In the genomic region with DNA sequence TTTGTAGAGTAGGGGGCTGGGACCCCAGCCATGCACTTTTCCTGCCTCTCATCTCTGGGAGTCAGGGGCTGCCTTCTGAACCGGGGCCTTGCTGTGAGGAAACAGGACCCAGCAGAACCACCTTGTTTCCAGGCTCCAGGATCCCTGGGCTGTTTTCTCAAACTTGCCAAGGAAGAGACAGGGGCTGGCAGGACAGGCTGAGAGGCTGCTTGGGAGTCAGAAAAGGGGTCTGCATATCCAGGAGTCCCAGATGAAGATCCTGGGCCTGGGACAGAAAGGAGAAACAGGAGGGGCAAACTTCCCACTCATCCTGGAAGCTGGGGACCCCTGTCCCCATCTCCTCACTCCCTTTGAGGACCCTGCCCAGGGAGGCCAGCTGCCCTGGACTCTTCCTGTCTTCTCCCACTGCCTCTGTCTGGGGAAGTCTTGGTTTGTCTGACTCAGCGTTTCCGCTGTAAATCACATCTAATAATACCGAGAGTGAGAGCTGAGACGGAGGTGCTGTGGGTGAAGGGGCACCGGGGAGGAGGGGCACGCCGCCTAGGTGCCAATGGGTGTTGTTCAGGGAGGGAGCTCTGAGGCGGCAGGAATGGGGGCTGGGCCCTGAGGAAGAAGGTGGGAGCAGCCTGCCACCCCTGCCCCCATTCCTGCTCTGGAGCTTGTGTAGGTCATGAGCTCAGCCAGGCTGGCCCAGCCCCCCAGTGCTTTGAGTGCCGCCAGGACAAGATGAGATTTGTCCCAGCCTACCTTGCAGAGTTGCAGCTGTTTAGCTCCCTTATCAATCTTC, we compare ENCODE assay signal across 9 cellular contexts. TPM values are rescaled to one million over a fixed set of nuclear protein-coding genes. Genes with fewer than 3 reads are reported as not detected.
DNase-seq lines count a peak whose midpoint lies in the region; ATAC-seq and TF ChIP-seq lines count a peak whose summit lies in the region.
"Had no signal": no experiment of that assay in that cellular context is flagged by ENCODE, and none has a peak within 500 bp of the region (broad histone marks: within the 10 kb centered on the region; RNA-seq: fewer than 3 reads in every experiment).

No MANE protein-coding gene starts in this region.

- no peak overlapping the region for H3K4me3 ChIP-seq in skin epidermis

- no peak for TF ChIP-seq CTCF in CD14-positive monocyte (IDR thresholded peaks at IDR 0.05)
- no peak for TF ChIP-seq CTCF in glutamatergic neuron (IDR thresholded peaks at IDR 0.05; ENCODE audit: partially characterized antibody, unreplicated experiment)

- peaks cover 13 to 25% of the 10 kb centered on the region in 2 donors for H3K36me3 Mint-ChIP-seq in CD14-positive monocyte
- H3K36me3 Mint-ChIP-seq in activated CD8-positive, alpha-beta memory T cell treated with anti-CD3 and anti-CD28 coated beads, Interleukin-2, amount 10 ng/mL, durations not matched to agents 7 days and 5 days: peaks cover 4% of the 10 kb centered on the region
- H3K36me3 Mint-ChIP-seq in glutamatergic neuron (ENCODE audit: unreplicated experiment): no peaks in the 10 kb centered on the region

- H3K4me1 Mint-ChIP-seq in CD14-positive monocyte (peaks cover 28% of the 10 kb centered on the region), glutamatergic neuron (ENCODE audit: low read depth, unreplicated experiment) (peaks cover 22% of the 10 kb centered on the region)
- peaks cover 58% of the 10 kb centered on the region for H3K4me1 Mint-ChIP-seq in activated CD8-positive, alpha-beta memory T cell treated with anti-CD3 and anti-CD28 coated beads, Interleukin-2, amount 10 ng/mL, durations not matched to agents 7 days and 5 days

- H3K27me3 Mint-ChIP-seq in CD14-positive monocyte (ENCODE audit: low read depth in 3 of 3) (peaks cover 8 to 21% (median 10%) of the 10 kb centered on the region in 3 donors), glutamatergic neuron (ENCODE audit: unreplicated experiment) (peaks cover 10% of the 10 kb centered on the region)
- H3K27me3 Mint-ChIP-seq in activated CD8-positive, alpha-beta memory T cell treated with anti-CD3 and anti-CD28 coated beads, Interleukin-2, amount 10 ng/mL, durations not matched to agents 7 days and 5 days: no peaks in the 10 kb centered on the region

- intact Hi-C loops in CD14-positive monocyte (cut with micrococcal nuclease): loop anchor here in 1 of 2 donors (10.0 kb wide), 1 partner anchor 805 kb away; no protein-coding TSS in a partner anchor

- CTCF ChIA-PET in activated CD8-positive, alpha-beta memory T cell treated with anti-CD3 and anti-CD28 coated beads, Interleukin-2, amount 10 ng/mL, durations not matched to agents 7 days and 5 days (lab: Charles Lee): interaction anchor here (0.9 to 6.9 kb wide), 8 partner anchors 9 to 805 kb away, joined by 3 to 34 read pairs (median 4); partner anchors contain the start of genes SF3A3 and UTP11

- H3K27ac Mint-ChIP-seq in CD14-positive monocyte (peak overlapping the region in 4 of 7 donors; percentile 18 to 41 (median 36)), glutamatergic neuron (ENCODE audit: unreplicated experiment) (no peak overlapping the region)
- peak overlapping the region; percentile 82 for H3K27ac Mint-ChIP-seq in activated CD8-positive, alpha-beta memory T cell treated with anti-CD3 and anti-CD28 coated beads, Interleukin-2, amount 10 ng/mL, durations not matched to agents 7 days and 5 days

- peak overlapping the region in 20 of 21 experiments; percentile 13 to 93 (median 78) for H3K27ac ChIP-seq in skin epidermis

- H3K4me3 Mint-ChIP-seq in CD14-positive monocyte (peak overlapping the region in 1 of 2 donors; percentile 84), glutamatergic neuron (ENCODE audit: unreplicated experiment) (peak overlapping the region; percentile 20)
- H3K4me3 Mint-ChIP-seq in activated CD8-positive, alpha-beta memory T cell treated with anti-CD3 and anti-CD28 coated beads, Interleukin-2, amount 10 ng/mL, durations not matched to agents 7 days and 5 days: peak overlapping the region; percentile 39

- DNase-seq in CD14-positive monocyte (ENCODE audit: low spot score): no peak
- peak; percentile 24 for DNase-seq in NCI-H1105 (lab: John Stamatoyannopoulos, UW)
- DNase-seq in activated CD8-positive, alpha-beta memory T cell treated with anti-CD3 and anti-CD28 coated beads, Interleukin-2, amount 10 ng/mL, durations not matched to agents 7 days and 5 days: peak; percentile 86
- no peak for DNase-seq in glutamatergic neuron
- DNase-seq in NCI-H526 treated with DMSO at 0.1 percent for 48 hours (lab: John Stamatoyannopoulos, UW): no peak

- H3K9me3 Mint-ChIP-seq in CD14-positive monocyte (no peaks in the 10 kb centered on the region), glutamatergic neuron (ENCODE audit: unreplicated experiment) (peaks cover 4% of the 10 kb centered on the region)
- H3K9me3 Mint-ChIP-seq in activated CD8-positive, alpha-beta memory T cell treated with anti-CD3 and anti-CD28 coated beads, Interleukin-2, amount 10 ng/mL, durations not matched to agents 7 days and 5 days (ENCODE audit: low read depth): no peaks in the 10 kb centered on the region

- ATAC-seq in GM21367 (IDR thresholded peaks at IDR 0.05; ENCODE audit: unreplicated experiment) (peak; percentile 43), HG02870 (IDR thresholded peaks at IDR 0.05; ENCODE audit: unreplicated experiment) (no peak)
- peak; percentile 83 for ATAC-seq in activated CD8-positive, alpha-beta memory T cell treated with anti-CD3 and anti-CD28 coated beads, Interleukin-2, amount 10 ng/mL, durations not matched to agents 7 days and 5 days

RNA-seq across cellular contexts. Expression of gene POU3F1, which starts 16.7 kb away (rescaled TPM):
- not detected for polyA plus RNA-seq in CD14-positive monocyte
- under 1 TPM in 1 of 2 experiments, not detected in 1; 0.09 TPM for total RNA-seq in activated CD8-positive, alpha-beta memory T cell treated with anti-CD3 and anti-CD28 coated beads, Interleukin-2, amount 10 ng/mL, durations not matched to agents 7 days and 5 days
- 9.3 TPM for total RNA-seq in glutamatergic neuron (ENCODE audit: unreplicated experiment)
- total RNA-seq: liver had no signal
- polyA plus RNA-seq: liver had no signal

RNA-seq across cellular contexts. Expression of gene UTP11, which starts 17.4 kb away (rescaled TPM):
- 10 to 100 TPM; 20.5 to 26.0 TPM for polyA plus RNA-seq in CD14-positive monocyte
- total RNA-seq in activated CD8-positive, alpha-beta memory T cell treated with anti-CD3 and anti-CD28 coated beads, Interleukin-2, amount 10 ng/mL, durations not matched to agents 7 days and 5 days: 10 to 100 TPM; 32.4 to 49.6 TPM
- total RNA-seq in glutamatergic neuron (ENCODE audit: unreplicated experiment): 34.6 TPM

RNA-seq across cellular contexts. Expression of gene FHL3, which starts 24.6 kb away (rescaled TPM):
- polyA plus RNA-seq in CD14-positive monocyte: 10 to 100 TPM; 26.1 to 32.3 TPM
- total RNA-seq in activated CD8-positive, alpha-beta memory T cell treated with anti-CD3 and anti-CD28 coated beads, Interleukin-2, amount 10 ng/mL, durations not matched to agents 7 days and 5 days: 10 to 100 TPM; 13.5 to 14.5 TPM
- 20.0 TPM for total RNA-seq in glutamatergic neuron (ENCODE audit: unreplicated experiment)

RNA-seq across cellular contexts. Expression of gene SF3A3, which starts 40.1 kb away (rescaled TPM):
- polyA plus RNA-seq in CD14-positive monocyte: 10 to 100 TPM; 53.3 to 55.7 TPM
- total RNA-seq in activated CD8-positive, alpha-beta memory T cell treated with anti-CD3 and anti-CD28 coated beads, Interleukin-2, amount 10 ng/mL, durations not matched to agents 7 days and 5 days: 100 to 1,000 TPM in 1 of 2 experiments, 10 to 100 TPM in 1; 70.1 to 104 TPM
- 73.0 TPM for total RNA-seq in glutamatergic neuron (ENCODE audit: unreplicated experiment)

Comparison
In these comparisons a context has a peak if more than half of its experiments do, and no peak if none do; other contexts are left out.
1. DNase-seq: peak in NCI-H1105 (single experiment) and activated CD8-positive, alpha-beta memory T cell treated with anti-CD3 and anti-CD28 coated beads, Interleukin-2, amount 10 ng/mL, durations not matched to agents 7 days and 5 days (single experiment); none in CD14-positive monocyte (single experiment), glutamatergic neuron (single experiment) and NCI-H526 treated with DMSO at 0.1 percent for 48 hours (single experiment).